Comparison of ENCODE assay signal across 16 cellular contexts in genomic region chr14:38016497-38016896, GRCh38.
DNase-seq lines count a peak whose midpoint lies in the region; ATAC-seq and TF ChIP-seq lines count a peak whose summit lies in the region.
"Had no signal": no experiment of that assay in that cellular context is flagged by ENCODE, and none has a peak within 500 bp of the region (broad histone marks: within the 10 kb centered on the region; RNA-seq: fewer than 3 reads in every experiment).

No MANE protein-coding gene starts in this region.

- no peak overlapping the region for H3K27ac Mint-ChIP-seq in Calu3 (ENCODE audit: unreplicated experiment)
- H3K27ac Mint-ChIP-seq: activated naive CD8-positive, alpha-beta T cell treated with anti-CD3 and anti-CD28 coated beads for 36 hours; CD4-positive, alpha-beta memory T cell had no signal

- H3K27ac ChIP-seq in body of pancreas, result no peak overlapping the region
- H3K27ac ChIP-seq: coronary artery, gastroesophageal sphincter, testis had no signal

- H3K4me1 Mint-ChIP-seq in Calu3 (ENCODE audit: low read depth, unreplicated experiment), result no peaks in the 10 kb centered on the region

- ATAC-seq in body of pancreas (no peak), left lobe of liver (peak; percentile 44), GM18861 (IDR thresholded peaks at IDR 0.05; ENCODE audit: unreplicated experiment) (no peak), GM21576 (IDR thresholded peaks at IDR 0.05; ENCODE audit: unreplicated experiment) (no peak)
- ATAC-seq: gastroesophageal sphincter; naive thymus-derived CD4-positive, alpha-beta T cell had no signal

- TF ChIP-seq CTCF in Calu3 (IDR thresholded peaks at IDR 0.05; ENCODE audit: unreplicated experiment), result peak; percentile 30
- peak in 5 of 7 experiments; percentile 25 to 56 (median 36) for TF ChIP-seq CTCF in body of pancreas (IDR thresholded peaks at IDR 0.05)

- H3K4me3 Mint-ChIP-seq in Calu3 (ENCODE audit: low read depth, unreplicated experiment), result no peak overlapping the region
- H3K4me3 Mint-ChIP-seq: activated naive CD8-positive, alpha-beta T cell treated with anti-CD3 and anti-CD28 coated beads for 36 hours; CD4-positive, alpha-beta memory T cell; naive thymus-derived CD4-positive, alpha-beta T cell had no signal

- TF ChIP-seq RAD21 in Ishikawa (IDR thresholded peaks at IDR 0.05; ENCODE audit: low read depth), result 0 out of 2 replicates have a peak, but pooled peaks have one; percentile 16

- 54 to 72% methylated on average over 2 of the region's 2 CpGs for WGBS in body of pancreas, 2 donors

- peaks cover 0 to 9% (median 0%) of the 10 kb centered on the region in 3 donors for H3K9me3 ChIP-seq in body of pancreas
- H3K9me3 ChIP-seq: testis had no signal

- intact Hi-C loops in Calu3 (cut with micrococcal nuclease; ENCODE audit: unreplicated experiment) (no loop called here), body of pancreas (cut with DNase I) (no loop called here)

- H3K27me3 Mint-ChIP-seq in Calu3 (ENCODE audit: unreplicated experiment), result peaks cover 8% of the 10 kb centered on the region
- H3K27me3 Mint-ChIP-seq: activated naive CD8-positive, alpha-beta T cell treated with anti-CD3 and anti-CD28 coated beads for 36 hours; CD4-positive, alpha-beta memory T cell; naive thymus-derived CD4-positive, alpha-beta T cell had no signal

- H3K4me1 ChIP-seq in body of pancreas, result no peaks in the 10 kb centered on the region
- H3K4me1 ChIP-seq: gastroesophageal sphincter, testis had no signal

- H3K4me3 ChIP-seq in body of pancreas, result no peak overlapping the region
- H3K4me3 ChIP-seq: coronary artery, gastroesophageal sphincter, testis had no signal

- no peaks in the 10 kb centered on the region for H3K36me3 Mint-ChIP-seq in Calu3 (ENCODE audit: insufficient read depth, unreplicated experiment)

- DNase-seq in Calu3, result no peak
- DNase-seq in body of pancreas, result peak in 2 of 4 donors; percentile 6 to 32
- DNase-seq in left lobe of liver (ENCODE audit: low spot score), result no peak
- DNase-seq in RPMI8226, result no peak
- no peak for DNase-seq in COLO829 (ENCODE audit: low spot score)
- DNase-seq: activated naive CD8-positive, alpha-beta T cell treated with anti-CD3 and anti-CD28 coated beads for 36 hours; CD4-positive, alpha-beta memory T cell; naive thymus-derived CD4-positive, alpha-beta T cell; NCI-H345; Right ventricle myocardium superior; testis had no signal

- TF ChIP-seq POLR2A in body of pancreas (IDR thresholded peaks at IDR 0.05), result no peak

- H3K36me3 ChIP-seq in body of pancreas (replicated peaks in 1 of 2; ENCODE audit: insufficient read depth in 1 of 2, low read depth in 2 of 2), result no peaks in the 10 kb centered on the region
- H3K36me3 ChIP-seq: gastroesophageal sphincter had no signal

- no peak for TF ChIP-seq EP300 in Ishikawa (IDR thresholded peaks at IDR 0.05; ENCODE audit: borderline replicate concordance)

- peaks cover 3% of the 10 kb centered on the region for H3K9me3 Mint-ChIP-seq in Calu3 (ENCODE audit: low read depth, unreplicated experiment)

- H3K27me3 ChIP-seq in body of pancreas, result no peaks in the 10 kb centered on the region
- H3K27me3 ChIP-seq: gastroesophageal sphincter, testis had no signal

- no TSS peak for BruUV-seq in Calu3 (replicated peaks; lab: Mats Ljungman, UMichigan)

- CTCF ChIA-PET in Calu3 (lab: Charles Lee), result no interaction called here

TF ChIP-seq in Ishikawa, 13 proteins besides CTCF, POLR2A, EP300 and RAD21:
- TF ChIP-seq CEBPB (IDR thresholded peaks at IDR 0.05) (no peak), EGR1 (IDR thresholded peaks at IDR 0.05) (no peak), NFIC (IDR thresholded peaks at IDR 0.05) (no peak), FOXM1 (IDR thresholded peaks at IDR 0.05; ENCODE audit: borderline replicate concordance, low read depth) (no peak), YY1 (IDR thresholded peaks at IDR 0.05; ENCODE audit: low read depth) (no peak), MAX (IDR thresholded peaks at IDR 0.05) (no peak), ZBTB7A (IDR thresholded peaks at IDR 0.05; ENCODE audit: low read depth) (no peak), TEAD4 (IDR thresholded peaks at IDR 0.05) (no peak), REST (IDR thresholded peaks at IDR 0.05; ENCODE audit: low read depth) (no peak), CREB1 (IDR thresholded peaks at IDR 0.05; ENCODE audit: low read depth) (no peak), TAF1 (IDR thresholded peaks at IDR 0.05; ENCODE audit: low read depth) (no peak), USF1 (IDR thresholded peaks at IDR 0.05) (no peak), TCF12 (IDR thresholded peaks at IDR 0.05; ENCODE audit: low read depth) (no peak)
TF ChIP-seq in Ishikawa: peak in this region for 0.
